8 cellular contexts compared by ENCODE assay signal in genomic region chr11:101880208-101880607, GRCh38. TPM values are rescaled to one million over a fixed set of nuclear protein-coding genes. Genes with fewer than 3 reads are reported as not detected.
DNase-seq lines count a peak whose midpoint lies in the region; ATAC-seq and TF ChIP-seq lines count a peak whose summit lies in the region.

No MANE protein-coding gene starts in this region.

- TF ChIP-seq POLR2A in right lobe of liver (IDR thresholded peaks at IDR 0.05), result no peak

- WGBS in right lobe of liver (ENCODE audit: insufficient coverage, low coverage, low lambda C conversion rate, missing lambda C conversion rate), result 17% methylated on average over 4 of the region's 4 CpGs

- no peaks in the 10 kb centered on the region for H3K9me3 Mint-ChIP-seq in activated T-cell treated with anti-CD3 and anti-CD28 coated beads, Interleukin-2, amount 50 U/mL, for 72 hours

- no peak overlapping the region for H3K4me3 Mint-ChIP-seq in activated T-cell treated with anti-CD3 and anti-CD28 coated beads, Interleukin-2, amount 50 U/mL, for 72 hours

- H3K4me1 Mint-ChIP-seq in activated T-cell treated with anti-CD3 and anti-CD28 coated beads, Interleukin-2, amount 50 U/mL, for 72 hours (ENCODE audit: low read depth), result no peaks in the 10 kb centered on the region

- peaks cover 23% of the 10 kb centered on the region for H3K27me3 Mint-ChIP-seq in activated T-cell treated with anti-CD3 and anti-CD28 coated beads, Interleukin-2, amount 50 U/mL, for 72 hours (ENCODE audit: low read depth)

- no peak overlapping the region for H3K27ac Mint-ChIP-seq in activated T-cell treated with anti-CD3 and anti-CD28 coated beads, Interleukin-2, amount 50 U/mL, for 72 hours

- no peaks in the 10 kb centered on the region for H3K36me3 ChIP-seq in WERI-Rb-1
- no peaks in the 10 kb centered on the region for H3K36me3 ChIP-seq in right lobe of liver

- H3K27me3 ChIP-seq in WERI-Rb-1 (ENCODE audit: insufficient read depth, low read depth, severe bottlenecking) (no peaks in the 10 kb centered on the region), right lobe of liver (no peaks in the 10 kb centered on the region)

- peak; percentile 31; the same call in 1 of the 2 replicates for TF ChIP-seq RAD21 in Ishikawa (IDR thresholded peaks at IDR 0.05; ENCODE audit: low read depth)

- H3K4me3 ChIP-seq in WERI-Rb-1 (ENCODE audit: low read depth, low read length) (no peak overlapping the region), right lobe of liver (peak overlapping the region in 1 of 3 donors; percentile 22)

- no peaks in the 10 kb centered on the region for H3K9me3 ChIP-seq in WERI-Rb-1 (ENCODE audit: severe bottlenecking)
- H3K9me3 ChIP-seq in right lobe of liver, result no peaks in the 10 kb centered on the region

- TF ChIP-seq CTCF in WERI-Rb-1 (IDR thresholded peaks at IDR 0.05; ENCODE audit: low read depth, low read length) (peak; percentile 41), right lobe of liver (IDR thresholded peaks at IDR 0.05) (peak; percentile 46 to 60 (median 54))

- ATAC-seq in right lobe of liver, result peak; percentile 71 to 88 (median 84)
- no peak for ATAC-seq in activated CD4-positive, CD25-positive, alpha-beta regulatory T cell treated with anti-CD3 and anti-CD28 coated beads, Interleukin-2, amount 50 U/mL, for 24 hours
- ATAC-seq in GM19328 (IDR thresholded peaks at IDR 0.05; ENCODE audit: unreplicated experiment), result no peak
- ATAC-seq in HG03139 (IDR thresholded peaks at IDR 0.05; ENCODE audit: unreplicated experiment), result no peak
- ATAC-seq in activated T-cell treated with anti-CD3 and anti-CD28 coated beads, Interleukin-2, amount 50 U/mL, for 72 hours (replicated peaks in 1 of 2), result no peak

- DNase-seq in G401 (ENCODE audit: low spot score), result peak; percentile 12
- peak; percentile 8 for DNase-seq in WERI-Rb-1
- DNase-seq in right lobe of liver, result no peak
- DNase-seq in activated T-cell treated with anti-CD3 and anti-CD28 coated beads, Interleukin-2, amount 50 U/mL, for 72 hours, result no peak

- intact Hi-C loops in right lobe of liver (cut with DNase I), result no loop called here

- no peak for TF ChIP-seq EP300 in Ishikawa (IDR thresholded peaks at IDR 0.05; ENCODE audit: borderline replicate concordance)

- peaks cover 0 to 4% (median 0%) of the 10 kb centered on the region in 4 donors for H3K4me1 ChIP-seq in right lobe of liver

- in situ Hi-C loops in G401 (cut with HindIII; ENCODE audit: low sequenced_read_pairs), result no loop called here

- H3K27ac ChIP-seq in WERI-Rb-1 (no peak overlapping the region), right lobe of liver (no peak overlapping the region)

- no peaks in the 10 kb centered on the region for H3K36me3 Mint-ChIP-seq in activated T-cell treated with anti-CD3 and anti-CD28 coated beads, Interleukin-2, amount 50 U/mL, for 72 hours (ENCODE audit: insufficient read depth in 2 of 2)

TF ChIP-seq in Ishikawa, 13 proteins besides CTCF, POLR2A, EP300 and RAD21:
- TF ChIP-seq, protein P1, sequence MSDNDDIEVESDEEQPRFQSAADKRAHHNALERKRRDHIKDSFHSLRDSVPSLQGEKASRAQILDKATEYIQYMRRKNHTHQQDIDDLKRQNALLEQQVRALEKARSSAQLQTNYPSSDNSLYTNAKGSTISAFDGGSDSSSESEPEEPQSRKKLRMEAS (IDR thresholded peaks at IDR 0.05), result no peak
- TF ChIP-seq YY1 (IDR thresholded peaks at IDR 0.05; ENCODE audit: low read depth), result no peak
- TF ChIP-seq TEAD4 (IDR thresholded peaks at IDR 0.05), result no peak
- TF ChIP-seq FOXM1 (IDR thresholded peaks at IDR 0.05; ENCODE audit: borderline replicate concordance, low read depth), result no peak
- TF ChIP-seq CEBPB (IDR thresholded peaks at IDR 0.05), result no peak
- TF ChIP-seq, protein P2, sequence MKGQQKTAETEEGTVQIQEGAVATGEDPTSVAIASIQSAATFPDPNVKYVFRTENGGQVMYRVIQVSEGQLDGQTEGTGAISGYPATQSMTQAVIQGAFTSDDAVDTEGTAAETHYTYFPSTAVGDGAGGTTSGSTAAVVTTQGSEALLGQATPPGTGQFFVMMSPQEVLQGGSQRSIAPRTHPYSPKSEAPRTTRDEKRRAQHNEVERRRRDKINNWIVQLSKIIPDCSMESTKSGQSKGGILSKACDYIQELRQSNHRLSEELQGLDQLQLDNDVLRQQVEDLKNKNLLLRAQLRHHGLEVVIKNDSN (IDR thresholded peaks at IDR 0.05), result no peak

RNA-seq across cellular contexts. Expression of gene CEP126, which starts 34.6 kb away (rescaled TPM):
- 0.07 and 1.1 TPM in 2 replicates for total RNA-seq in G401 (2014; rRNA removed; shearing (Covaris generic))
- total RNA-seq in right lobe of liver, result under 1 TPM; 0.04 to 0.49 (median 0.12) TPM
- 1 to 10 TPM; 1.8 to 2.0 TPM for total RNA-seq in activated T-cell treated with anti-CD3 and anti-CD28 coated beads, Interleukin-2, amount 50 U/mL, for 72 hours

RNA-seq across cellular contexts. Expression of gene ANGPTL5, which starts 36.1 kb away (rescaled TPM):
- not detected in 2 replicates for total RNA-seq in G401 (2014; rRNA removed; shearing (Covaris generic))
- not detected for total RNA-seq in right lobe of liver
- not detected for total RNA-seq in activated T-cell treated with anti-CD3 and anti-CD28 coated beads, Interleukin-2, amount 50 U/mL, for 72 hours

Comparison
In these comparisons a context has a peak if more than half of its experiments do, and no peak if none do; other contexts are left out.
1. DNase-seq: peak in G401 (single experiment) and WERI-Rb-1 (single experiment); none in right lobe of liver (0 of 3) and activated T-cell treated with anti-CD3 and anti-CD28 coated beads, Interleukin-2, amount 50 U/mL, for 72 hours (0 of 2).
2. ATAC-seq: peak in right lobe of liver (4 of 4); none in activated CD4-positive, CD25-positive, alpha-beta regulatory T cell treated with anti-CD3 and anti-CD28 coated beads, Interleukin-2, amount 50 U/mL, for 24 hours (0 of 2), GM19328 (single experiment), HG03139 (single experiment) and activated T-cell treated with anti-CD3 and anti-CD28 coated beads, Interleukin-2, amount 50 U/mL, for 72 hours (0 of 2).